Comparison of ENCODE assay signal across 14 cellular contexts in the genomic region with DNA sequence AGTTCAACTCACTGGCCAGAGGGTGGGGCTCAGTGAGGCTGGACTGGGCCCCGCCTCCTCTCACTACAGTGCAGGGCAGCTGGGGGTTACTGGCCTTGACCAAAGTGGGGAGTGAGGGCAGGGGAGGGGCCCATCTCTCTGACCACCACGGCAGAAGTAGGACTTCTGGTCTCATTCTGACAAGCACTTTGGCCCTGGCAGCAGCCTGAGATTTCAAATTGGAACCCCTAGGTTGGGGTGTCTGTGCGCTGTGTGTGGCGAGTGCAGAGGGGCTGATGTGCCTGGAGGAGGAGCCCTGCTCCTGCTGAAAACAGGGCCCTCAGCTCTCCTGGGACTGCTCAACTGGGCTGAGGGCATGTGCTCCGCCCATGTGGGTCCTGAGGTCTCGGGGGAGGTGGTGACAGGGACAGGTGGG.
DNase-seq lines count a peak whose midpoint lies in the region; ATAC-seq and TF ChIP-seq lines count a peak whose summit lies in the region.
"Had no signal": no experiment of that assay in that cellular context is flagged by ENCODE, and none has a peak within 500 bp of the region (broad histone marks: within the 10 kb centered on the region; RNA-seq: fewer than 3 reads in every experiment).

No MANE protein-coding gene starts in this region.

- no peak overlapping the region for H3K4me3 ChIP-seq in SK-N-SH (ENCODE audit: low read depth in 2 of 2, low read length in 1 of 2)
- no peak overlapping the region for H3K4me3 ChIP-seq in right cardiac atrium (ENCODE audit: low read length)
- H3K4me3 ChIP-seq: lung had no signal

- no peak overlapping the region for H2AFZ ChIP-seq in SK-N-SH (ENCODE audit: low read depth)

- CTCF ChIA-PET in SK-N-SH (lab: Yijun Ruan, JAX), result interaction anchor here (0.7 to 8.6 kb wide), 6 partner anchors 10 to 82 kb away, joined by 3 to 43 read pairs (median 3); no protein-coding TSS in a partner anchor

- H3K4me1 ChIP-seq in SK-N-SH (ENCODE audit: control insufficient read depth in 1 of 2, insufficient read depth in 2 of 2, low read depth in 1 of 2, low read length in 1 of 2) (no peaks in the 10 kb centered on the region), right cardiac atrium (ENCODE audit: control insufficient read depth, insufficient read depth, low read length) (no peaks in the 10 kb centered on the region)

- TF ChIP-seq CTCF in GM12872 (IDR thresholded peaks at IDR 0.05; ENCODE audit: insufficient read depth, low read depth, low read length) (peak; percentile 34; the same call in 1 of the 3 replicates), SK-N-SH (IDR thresholded peaks at IDR 0.05) (no peak)

- no peaks in the 10 kb centered on the region for H3K27me3 ChIP-seq in SK-N-SH (ENCODE audit: insufficient read depth)
- H3K27me3 ChIP-seq in right cardiac atrium (ENCODE audit: control insufficient read depth, insufficient read depth), result no peaks in the 10 kb centered on the region

- H3K27ac ChIP-seq in SK-N-SH (ENCODE audit: low read depth in 2 of 2, low read length in 1 of 2), result no peak overlapping the region
- no peak overlapping the region for H3K27ac ChIP-seq in right cardiac atrium (ENCODE audit: low read length)
- H3K27ac ChIP-seq: C4-2B had no signal

- no peaks in the 10 kb centered on the region for H3K9me3 ChIP-seq in SK-N-SH
- H3K9me3 ChIP-seq in right cardiac atrium (ENCODE audit: control insufficient read depth, low read length), result no peaks in the 10 kb centered on the region

- no peak overlapping the region for H3K9ac ChIP-seq in SK-N-SH

- TF ChIP-seq RAD21 in SK-N-SH (IDR thresholded peaks at IDR 0.05; ENCODE audit: low read length), result peak; percentile 35; the same call in 1 of the 2 replicates

- H3K79me2 ChIP-seq in SK-N-SH (ENCODE audit: insufficient read depth), result no peaks in the 10 kb centered on the region

- ATAC-seq in right cardiac atrium (no peak), HG03457 (IDR thresholded peaks at IDR 0.05; ENCODE audit: unreplicated experiment) (no peak)
- ATAC-seq: activated T-cell treated with anti-CD3 and anti-CD28 coated beads, Interleukin-2, amount 50 U/mL, for 4 hours; stimulated activated effector memory CD8-positive, alpha-beta T cell treated with anti-CD3 and anti-CD28 coated beads, Interleukin-12 subunit alpha, Interleukin-12 subunit beta, amount 100 ng/mL, for 72 hours had no signal

- WGBS in SK-N-SH (ENCODE audit: low lambda C conversion rate), result 95% methylated on average over 3 of the region's 6 CpGs
- WGBS in right cardiac atrium, result 78% methylated on average over 6 of the region's 6 CpGs

- no peaks in the 10 kb centered on the region for H3K9me2 ChIP-seq in SK-N-SH

- no peaks in the 10 kb centered on the region for H4K20me1 ChIP-seq in SK-N-SH (ENCODE audit: insufficient read depth)

- H3F3A ChIP-seq in SK-N-SH (replicated peaks; ENCODE audit: insufficient read depth), result no peaks in the 10 kb centered on the region

- DNase-seq in AG20443 (ENCODE audit: low spot score) (peak; percentile 50), SK-N-SH (no peak), right cardiac atrium (peak; percentile 12 to 54 (median 30)), NCI-H526 treated with DMSO at 0.1 percent for 48 hours (lab: John Stamatoyannopoulos, UW) (no peak), middle frontal gyrus (ENCODE audit: extremely low spot score, low spot score) (no peak)
- DNase-seq in effector CD4-positive, alpha-beta T cell, result no peak
- DNase-seq: activated T-cell treated with anti-CD3 and anti-CD28 coated beads, Interleukin-2, amount 50 U/mL, for 4 hours; GOT3; stimulated activated CD4-positive, alpha-beta T cell treated with anti-CD3 and anti-CD28 coated beads, Interleukin-1b, Interleukin-23, amount 100 ng/mL, for 48 hours had no signal

- H3K36me3 ChIP-seq in SK-N-SH (replicated peaks in 1 of 2; ENCODE audit: control insufficient read depth in 1 of 2, insufficient read depth in 2 of 2, low read length in 1 of 2), result peaks cover 0 to 30% of the 10 kb centered on the region in 2 experiments

- TF ChIP-seq EP300 in SK-N-SH (IDR thresholded peaks at IDR 0.05; ENCODE audit: borderline replicate concordance in 1 of 2, low read depth in 1 of 2, low read length in 1 of 2), result no peak

- intact Hi-C loops in right cardiac atrium (cut with DNase I), result no loop called here

- POLR2A ChIA-PET in SK-N-SH (lab: Yijun Ruan, JAX), result no interaction called here

- no peak overlapping the region for H3K4me2 ChIP-seq in SK-N-SH

TF ChIP-seq in SK-N-SH, 30 proteins besides CTCF, POLR2A, EP300 and RAD21:
- TF ChIP-seq, protein P1, sequence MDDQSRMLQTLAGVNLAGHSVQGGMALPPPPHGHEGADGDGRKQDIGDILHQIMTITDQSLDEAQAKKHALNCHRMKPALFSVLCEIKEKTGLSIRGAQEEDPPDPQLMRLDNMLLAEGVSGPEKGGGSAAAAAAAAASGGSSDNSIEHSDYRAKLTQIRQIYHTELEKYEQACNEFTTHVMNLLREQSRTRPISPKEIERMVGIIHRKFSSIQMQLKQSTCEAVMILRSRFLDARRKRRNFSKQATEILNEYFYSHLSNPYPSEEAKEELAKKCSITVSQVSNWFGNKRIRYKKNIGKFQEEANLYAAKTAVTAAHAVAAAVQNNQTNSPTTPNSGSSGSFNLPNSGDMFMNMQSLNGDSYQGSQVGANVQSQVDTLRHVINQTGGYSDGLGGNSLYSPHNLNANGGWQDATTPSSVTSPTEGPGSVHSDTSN (IDR thresholded peaks at IDR 0.05), result no peak
- TF ChIP-seq FOXJ3 (CRISPR knock-in tag; IDR thresholded peaks at IDR 0.05), result no peak
- TF ChIP-seq ELF1 (IDR thresholded peaks at IDR 0.05), result no peak
- TF ChIP-seq GATA2 (CRISPR knock-in tag; IDR thresholded peaks at IDR 0.05), result no peak

Comparison
In these comparisons a context has a peak if more than half of its experiments do, and no peak if none do; other contexts are left out.
1. DNase-seq: peak in AG20443 (single experiment) and right cardiac atrium (3 of 3); none in SK-N-SH (single experiment), NCI-H526 treated with DMSO at 0.1 percent for 48 hours (single experiment), middle frontal gyrus (single experiment) and effector CD4-positive, alpha-beta T cell (single experiment).